In genomic region chr20:17964632-17965031, GRCh38 we compare ENCODE assay signal across 8 cellular contexts. TPM values are rescaled to one million over a fixed set of nuclear protein-coding genes. Genes with fewer than 3 reads are reported as not detected.
DNase-seq lines count a peak whose midpoint lies in the region; ATAC-seq, FAIRE-seq and TF ChIP-seq lines count a peak whose summit lies in the region.

No MANE protein-coding gene starts in this region.

- CTCF ChIA-PET in activated CD8-positive, alpha-beta T cell treated with anti-CD3 and anti-CD28 coated beads for 36 hours (lab: Charles Lee): interaction anchor here (1.2 to 2.6 kb wide), 4 partner anchors 9 to 66 kb away, joined by 3 to 6 read pairs (median 4); no protein-coding TSS in a partner anchor

- intact Hi-C loops in activated CD8-positive, alpha-beta T cell treated with anti-CD3 and anti-CD28 coated beads for 36 hours (cut with micrococcal nuclease): no loop called here

- H3K4me3 ChIP-seq in keratinocyte (ENCODE audit: control insufficient read depth in 2 of 3, extremely low read depth in 1 of 3, insufficient read depth in 2 of 3, low read depth in 1 of 3, low read length in 3 of 3) (peak overlapping the region in 2 of 3 experiments; percentile 95 to 97), subcutaneous abdominal adipose tissue (ENCODE audit: low read depth in 1 of 5, low read length in 5 of 5) (no peak overlapping the region)

- POLR2A ChIA-PET in activated CD8-positive, alpha-beta T cell treated with anti-CD3 and anti-CD28 coated beads for 36 hours (lab: Charles Lee): interaction anchor here (0.7 to 4.4 kb wide), 4 partner anchors 8 to 173 kb away, joined by 3 to 36 read pairs (median 8); partner anchors contain the start of genes KAT14 and PET117

- no peaks in the 10 kb centered on the region for H3K27me3 Mint-ChIP-seq in activated T-cell treated with anti-CD3 and anti-CD28 coated beads, Interleukin-2, amount 50 U/mL, for 24 hours
- no peaks in the 10 kb centered on the region for H3K27me3 Mint-ChIP-seq in activated CD8-positive, alpha-beta T cell treated with anti-CD3 and anti-CD28 coated beads for 36 hours

- peaks cover 93% of the 10 kb centered on the region for H3K79me2 ChIP-seq in keratinocyte (ENCODE audit: control insufficient read depth, insufficient read depth, low read length)

- peaks cover 54% of the 10 kb centered on the region for H4K20me1 ChIP-seq in keratinocyte (ENCODE audit: control insufficient read depth, extremely low read depth, insufficient read depth, low read length)

- no peak overlapping the region for H3K9ac ChIP-seq in keratinocyte (ENCODE audit: control insufficient read depth, extremely low read depth, insufficient read depth, low read length)
- no peak overlapping the region for H3K9ac ChIP-seq in subcutaneous abdominal adipose tissue (ENCODE audit: low read length in 5 of 5)

- peaks cover 62% of the 10 kb centered on the region for H3K4me1 Mint-ChIP-seq in activated T-cell treated with anti-CD3 and anti-CD28 coated beads, Interleukin-2, amount 50 U/mL, for 24 hours (ENCODE audit: low read depth)
- peaks cover 51% of the 10 kb centered on the region for H3K4me1 Mint-ChIP-seq in activated CD8-positive, alpha-beta T cell treated with anti-CD3 and anti-CD28 coated beads for 36 hours (ENCODE audit: low read depth)

- no peak for ATAC-seq in activated CD8-positive, alpha-beta T cell treated with anti-CD3 and anti-CD28 coated beads for 36 hours
- ATAC-seq in GM21825 (IDR thresholded peaks at IDR 0.05; ENCODE audit: unreplicated experiment): no peak

- peaks cover 6% of the 10 kb centered on the region for H3K9me1 ChIP-seq in keratinocyte (ENCODE audit: control insufficient read depth, extremely low read depth, insufficient read depth, low read length)

- H3K9me3 ChIP-seq in keratinocyte (ENCODE audit: control insufficient read depth, low read depth, low read length): no peaks in the 10 kb centered on the region
- H3K9me3 ChIP-seq in subcutaneous abdominal adipose tissue (ENCODE audit: control insufficient read depth in 5 of 5, low read length in 5 of 5): no peaks in the 10 kb centered on the region

- H2AFZ ChIP-seq in keratinocyte (ENCODE audit: control insufficient read depth, low read length): no peak overlapping the region

- H3K4me1 ChIP-seq in keratinocyte (ENCODE audit: control insufficient read depth, extremely low read depth, insufficient read depth, low read length) (peaks cover 43% of the 10 kb centered on the region), subcutaneous abdominal adipose tissue (ENCODE audit: control insufficient read depth in 5 of 5, insufficient read depth in 5 of 5, low read length in 5 of 5) (peaks cover 8 to 84% (median 77%) of the 10 kb centered on the region in 5 donors)

- peak overlapping the region; percentile 99 for H3K4me2 ChIP-seq in keratinocyte (ENCODE audit: control insufficient read depth, extremely low read depth, insufficient read depth, low read depth, low read length)

- H3K36me3 ChIP-seq in keratinocyte (ENCODE audit: control insufficient read depth in 2 of 2, extremely low read depth in 1 of 2, insufficient read depth in 2 of 2, low read length in 2 of 2) (peaks cover 4 to 48% of the 10 kb centered on the region in 2 experiments), subcutaneous abdominal adipose tissue (ENCODE audit: control insufficient read depth in 5 of 5, insufficient read depth in 5 of 5, low read length in 5 of 5) (peaks cover 0 to 2% (median 0%) of the 10 kb centered on the region in 5 donors)

- H3K4me3 Mint-ChIP-seq in activated T-cell treated with anti-CD3 and anti-CD28 coated beads, Interleukin-2, amount 50 U/mL, for 24 hours: peak overlapping the region; percentile 95
- H3K4me3 Mint-ChIP-seq in activated CD8-positive, alpha-beta T cell treated with anti-CD3 and anti-CD28 coated beads for 36 hours: peak overlapping the region; percentile 92

- no peaks in the 10 kb centered on the region for H3K9me3 Mint-ChIP-seq in activated T-cell treated with anti-CD3 and anti-CD28 coated beads, Interleukin-2, amount 50 U/mL, for 24 hours
- H3K9me3 Mint-ChIP-seq in activated CD8-positive, alpha-beta T cell treated with anti-CD3 and anti-CD28 coated beads for 36 hours: no peaks in the 10 kb centered on the region

- dilution Hi-C loops in keratinocyte (cut with MboI; ENCODE audit: extremely low pct_ligation_motif_present, low sequenced_read_pairs): no loop called here

- TF ChIP-seq CTCF in activated CD8-positive, alpha-beta T cell treated with anti-CD3 and anti-CD28 coated beads for 36 hours (IDR thresholded peaks at IDR 0.05): no peak
- no peak for TF ChIP-seq CTCF in keratinocyte (optimal IDR thresholded peaks at IDR 0.05 in 1 of 3, IDR thresholded peaks at IDR 0.05 in 1 of 3, conservative IDR thresholded peaks at IDR 0.05 in 1 of 3; ENCODE audit: extremely low read depth in 1 of 3, insufficient read depth in 2 of 3, low read length in 3 of 3)

- H3K27me3 ChIP-seq in keratinocyte (ENCODE audit: control insufficient read depth, extremely low read depth, insufficient read depth, low read length) (no peaks in the 10 kb centered on the region), subcutaneous abdominal adipose tissue (ENCODE audit: control insufficient read depth in 5 of 5, insufficient read depth in 4 of 5, low read length in 5 of 5) (peaks cover 0 to 2% (median 0%) of the 10 kb centered on the region in 5 donors)

- H3K27ac Mint-ChIP-seq in activated T-cell treated with anti-CD3 and anti-CD28 coated beads, Interleukin-2, amount 50 U/mL, for 24 hours: peak overlapping the region; percentile 95
- H3K27ac Mint-ChIP-seq in activated CD8-positive, alpha-beta T cell treated with anti-CD3 and anti-CD28 coated beads for 36 hours: peak overlapping the region; percentile 92

- peaks cover 97% of the 10 kb centered on the region for H3K36me3 Mint-ChIP-seq in activated T-cell treated with anti-CD3 and anti-CD28 coated beads, Interleukin-2, amount 50 U/mL, for 24 hours (ENCODE audit: low read depth)
- peaks cover 78% of the 10 kb centered on the region for H3K36me3 Mint-ChIP-seq in activated CD8-positive, alpha-beta T cell treated with anti-CD3 and anti-CD28 coated beads for 36 hours (ENCODE audit: low read depth)

- no peak for DNase-seq in activated T-cell treated with anti-CD3 and anti-CD28 coated beads, Interleukin-2, amount 50 U/mL, for 24 hours
- DNase-seq in activated T-cell treated with anti-CD3 and anti-CD28 coated beads, Interleukin-2, amount 50 U/mL, for 48 hours: no peak
- DNase-seq in activated CD8-positive, alpha-beta T cell treated with anti-CD3 and anti-CD28 coated beads for 36 hours: no peak
- DNase-seq in keratinocyte (ENCODE audit: low read depth, low spot score): no peak
- no peak for DNase-seq in T-helper 9 cell
- no peak for DNase-seq in hypothalamus (lab: John Stamatoyannopoulos, UW)

- no peak overlapping the region for H3K27ac ChIP-seq in keratinocyte (ENCODE audit: control insufficient read depth, insufficient read depth, low read length)
- H3K27ac ChIP-seq in subcutaneous abdominal adipose tissue (ENCODE audit: low read depth, low read length): peak overlapping the region; percentile 97

- no peak for FAIRE-seq in keratinocyte (lab: Jason Lieb, UNC)

RNA-seq across cellular contexts. Expression of gene SNX5, which starts 4.0 kb away (rescaled TPM):
- total RNA-seq in activated CD8-positive, alpha-beta T cell treated with anti-CD3 and anti-CD28 coated beads for 36 hours: 100 to 1,000 TPM; 222 to 249 TPM
- 92.9 to 187 TPM (median 109 TPM) in 3 replicates for polyA plus RNA-seq in keratinocyte
- 96.8 TPM for polyA plus RNA-seq in keratinocyte (2011; ENCODE audit: low read depth)
- polyA plus RNA-seq in keratinocyte (2011; cell fraction: cytosol; rRNA removed): 73.4 and 128 TPM in 2 replicates
- 144 and 183 TPM in 2 replicates for polyA plus RNA-seq in keratinocyte (2011; cell fraction: nucleus; rRNA removed)
- polyA plus RNA-seq in keratinocyte (2012; ENCODE audit: low replicate concordance): 55.2 and 90.6 TPM in 2 replicates
- 43.9 to 130 TPM (median 59.9 TPM) in 3 replicates for polyA minus RNA-seq in keratinocyte
- 58.3 TPM for polyA minus RNA-seq in keratinocyte (2011; cell fraction: cytosol; rRNA and poly(A)+ RNA removed)
- polyA minus RNA-seq in keratinocyte (2011; cell fraction: nucleus; rRNA and poly(A)+ RNA removed): 87.9 and 122 TPM in 2 replicates

RNA-seq across cellular contexts. Expression of gene MGME1, which starts 4.2 kb away (rescaled TPM):
- total RNA-seq in activated CD8-positive, alpha-beta T cell treated with anti-CD3 and anti-CD28 coated beads for 36 hours: 10 to 100 TPM; 28.2 to 30.5 TPM
- 20.3 to 31.6 TPM (median 23.6 TPM) in 3 replicates for polyA plus RNA-seq in keratinocyte
- polyA plus RNA-seq in keratinocyte (2011; ENCODE audit: low read depth): 51.0 TPM
- 19.0 and 26.9 TPM in 2 replicates for polyA plus RNA-seq in keratinocyte (2011; cell fraction: cytosol; rRNA removed)
- polyA plus RNA-seq in keratinocyte (2011; cell fraction: nucleus; rRNA removed): 33.0 and 33.5 TPM in 2 replicates
- 22.3 and 24.8 TPM in 2 replicates for polyA plus RNA-seq in keratinocyte (2012; ENCODE audit: low replicate concordance)
- 5.7 to 17.6 TPM (median 10.6 TPM) in 3 replicates for polyA minus RNA-seq in keratinocyte
- 23.2 TPM for polyA minus RNA-seq in keratinocyte (2011; cell fraction: cytosol; rRNA and poly(A)+ RNA removed)
- 11.6 and 27.5 TPM in 2 replicates for polyA minus RNA-seq in keratinocyte (2011; cell fraction: nucleus; rRNA and poly(A)+ RNA removed)

Comparison
In these comparisons a context has a peak if more than half of its experiments do, and no peak if none do; other contexts are left out.
1. H3K4me3 ChIP-seq: peak in keratinocyte (2 of 3); none in subcutaneous abdominal adipose tissue (0 of 5).